9 cellular contexts compared by ENCODE assay signal in genomic region chr17:57004944-57005579, GRCh38. TPM values are rescaled to one million over a fixed set of nuclear protein-coding genes. Genes with fewer than 3 reads are reported as not detected.
DNase-seq lines count a peak whose midpoint lies in the region; ATAC-seq, FAIRE-seq and TF ChIP-seq lines count a peak whose summit lies in the region.
"Had no signal": no experiment of that assay in that cellular context is flagged by ENCODE, and none has a peak within 500 bp of the region (broad histone marks: within the 10 kb centered on the region; RNA-seq: fewer than 3 reads in every experiment).

No MANE protein-coding gene starts in this region.

- intact Hi-C loops in lower lobe of right lung (cut with DNase I) = no loop called here

- no peaks in the 10 kb centered on the region for H3K27me3 ChIP-seq in lower lobe of right lung (ENCODE audit: low read depth)
- H3K27me3 ChIP-seq: SJSA1 had no signal

- no peaks in the 10 kb centered on the region for H3K9me3 ChIP-seq in lower lobe of right lung
- H3K9me3 ChIP-seq: SJSA1 had no signal

- no peak for DNase-seq in GM12892 (ENCODE audit: insufficient read length)
- DNase-seq in lower lobe of right lung = no peak
- DNase-seq in stimulated activated CD4-positive, alpha-beta T cell treated with anti-CD3 and anti-CD28 coated beads, Interleukin-2, amount 100 ng/mL, for 48 hours = no peak
- no peak for DNase-seq in AG08396 (ENCODE audit: low spot score)
- no peak for DNase-seq in AG08395 (ENCODE audit: low spot score)

- H3K4me3 ChIP-seq in lower lobe of right lung = no peak overlapping the region
- H3K4me3 ChIP-seq: SJSA1 had no signal

- no peak for TF ChIP-seq POLR2A in GM12892 (IDR thresholded peaks at IDR 0.05; ENCODE audit: low read depth, low read length)

- H3K36me3 ChIP-seq in lower lobe of right lung = peaks cover 55% of the 10 kb centered on the region

- FAIRE-seq in GM12892 (lab: Jason Lieb, UNC) = peak; percentile 69

- H3K27ac ChIP-seq in VCaP (no peak overlapping the region), lower lobe of right lung (no peak overlapping the region)
- H3K27ac ChIP-seq: SJSA1 had no signal

- peaks cover 3% of the 10 kb centered on the region for H3K4me1 ChIP-seq in lower lobe of right lung

- ATAC-seq in GM21423 (IDR thresholded peaks at IDR 0.05; ENCODE audit: unreplicated experiment) (peak; percentile 80), HG03521 (IDR thresholded peaks at IDR 0.05; ENCODE audit: unreplicated experiment) (peak; percentile 79), lower lobe of right lung (peak; percentile 40 to 61)

- TF ChIP-seq CTCF in VCaP (conservative IDR thresholded peaks at IDR 0.05) = peak; percentile 71
- TF ChIP-seq CTCF in lower lobe of right lung (IDR thresholded peaks at IDR 0.05) = peak; percentile 33

RNA-seq across cellular contexts. Expression of gene SCPEP1, which starts 27.1 kb away (rescaled TPM):
- 49.7 TPM for polyA plus RNA-seq in GM12892 (2012; ENCODE audit: missing spikeins)
- total RNA-seq in lower lobe of right lung = 210 TPM

RNA-seq across cellular contexts. Expression of gene COIL, which starts 44.2 kb away (rescaled TPM):
- polyA plus RNA-seq in GM12892 (2012; ENCODE audit: missing spikeins) = 18.5 TPM
- 12.4 TPM for total RNA-seq in lower lobe of right lung
